Comparison of ENCODE assay signal across 32 cellular contexts in genomic region chr21:46532080-46532479, GRCh38.
DNase-seq lines count a peak whose midpoint lies in the region; ATAC-seq, FAIRE-seq and TF ChIP-seq lines count a peak whose summit lies in the region.
"Had no signal": no experiment of that assay in that cellular context is flagged by ENCODE, and none has a peak within 500 bp of the region (broad histone marks: within the 10 kb centered on the region; RNA-seq: fewer than 3 reads in every experiment).

No MANE protein-coding gene starts in this region.

- no peak for FAIRE-seq in H1 (lab: Jason Lieb, UNC)
- FAIRE-seq: A549, D721Med, endometrium had no signal

- peak overlapping the region; percentile 64 for H3K27ac Mint-ChIP-seq in activated CD4-positive, alpha-beta T cell treated with anti-CD3 and anti-CD28 coated beads for 36 hours
- peak overlapping the region in 6 of 7 donors; percentile 25 to 91 (median 87) for H3K27ac Mint-ChIP-seq in CD4-positive, alpha-beta memory T cell
- H3K27ac Mint-ChIP-seq: B cell; stimulated activated naive B cell treated with anti-CD40 and anti-IgM and Interleukin-4, amounts not matched to agents 10 μg/mL and 1 μg/mL and 100 μg/mL, for 72 hours had no signal

- H3K23me2 ChIP-seq in H1 (ENCODE audit: low read depth, low read length): no peaks in the 10 kb centered on the region

- no peak overlapping the region for H2AK5ac ChIP-seq in H1 (ENCODE audit: low read depth, low read length)

- no peak overlapping the region for H3K4ac ChIP-seq in H1 (replicated peaks; ENCODE audit: insufficient read length, low read depth, low read length)

- no peaks in the 10 kb centered on the region for H3K9me3 ChIP-seq in CD4-positive, alpha-beta memory T cell (ENCODE audit: control insufficient read depth in 1 of 2, low read length in 2 of 2)
- no peaks in the 10 kb centered on the region for H3K9me3 ChIP-seq in H1 (ENCODE audit: insufficient read depth in 2 of 2, low read depth in 1 of 2, low read length in 1 of 2)
- H3K9me3 ChIP-seq: A549, gastroesophageal sphincter, left lung, spleen, vagina had no signal

- no peak overlapping the region for H3K9ac ChIP-seq in H1 (replicated peaks in 1 of 4; ENCODE audit: extremely low read depth in 1 of 4, low read depth in 3 of 4, low read length in 3 of 4)

- no peaks in the 10 kb centered on the region for H3K4me1 ChIP-seq in CD4-positive, alpha-beta memory T cell (ENCODE audit: insufficient read depth, low read length)
- no peaks in the 10 kb centered on the region for H3K4me1 ChIP-seq in H1 (replicated peaks in 1 of 4; ENCODE audit: control insufficient read depth in 3 of 4, insufficient read depth in 4 of 4, low read length in 3 of 4)
- H3K4me1 ChIP-seq: A549, gastroesophageal sphincter, vagina had no signal

- no peak overlapping the region for H2BK5ac ChIP-seq in H1 (ENCODE audit: low read depth, low read length)

- no peak; a peak in 1 of 4 replicates for TF ChIP-seq RAD21 in H1 (IDR thresholded peaks at IDR 0.05 in 1 of 2, conservative IDR thresholded peaks at IDR 0.05 in 1 of 2; ENCODE audit: low read depth in 2 of 2, low read length in 2 of 2)

- no peak for TF ChIP-seq CTCF in H1 (IDR thresholded peaks at IDR 0.05; ENCODE audit: control extremely low read depth in 1 of 3, insufficient read depth in 1 of 3, low read depth in 1 of 3, low read length in 3 of 3)

- H3K14ac ChIP-seq in H1 (ENCODE audit: insufficient read length): no peak overlapping the region

- H3K56ac ChIP-seq in H1 (replicated peaks; ENCODE audit: insufficient read length, low read depth, low read length): no peak overlapping the region

- no peak overlapping the region for H3K27ac ChIP-seq in CD4-positive, alpha-beta memory T cell (ENCODE audit: low read depth, low read length)
- H3K27ac ChIP-seq in H1 (ENCODE audit: low read depth, low read length): no peak overlapping the region
- H3K27ac ChIP-seq: A549, cardiac muscle cell, gastroesophageal sphincter, left lung, spleen, vagina had no signal

- no peak overlapping the region for H3K4me3 Mint-ChIP-seq in activated CD4-positive, alpha-beta T cell treated with anti-CD3 and anti-CD28 coated beads for 36 hours
- H3K4me3 Mint-ChIP-seq in CD4-positive, alpha-beta memory T cell: peak overlapping the region in 1 of 8 donors; percentile 64
- H3K4me3 Mint-ChIP-seq: B cell; natural killer cell; stimulated activated naive B cell treated with anti-CD40 and anti-IgM and Interleukin-4, amounts not matched to agents 10 μg/mL and 1 μg/mL and 100 μg/mL, for 72 hours had no signal

- POLR2A ChIA-PET in activated CD4-positive, alpha-beta T cell treated with anti-CD3 and anti-CD28 coated beads for 36 hours (lab: Charles Lee): no interaction called here
- POLR2A ChIA-PET in CD4-positive, alpha-beta memory T cell (lab: Charles Lee; ENCODE audit: partially characterized antibody): interaction anchor here (0.5 to 1.5 kb wide), 8 partner anchors 8 to 111 kb away, joined by 3 to 10 read pairs (median 4); partner anchors contain the start of gene PRMT2
- POLR2A ChIA-PET in H1 (lab: Charles Lee; ENCODE audit: partially characterized antibody): interaction anchor here (1.3 kb wide), 1 partner anchor 102 kb away, joined by 3 read pairs; no protein-coding TSS in a partner anchor

- H4K5ac ChIP-seq in H1 (ENCODE audit: insufficient read length, low read depth, low read length): no peak overlapping the region

- H2AFZ ChIP-seq in H1 (ENCODE audit: low read length): no peak overlapping the region

- H3K4me3 ChIP-seq in CD4-positive, alpha-beta memory T cell (ENCODE audit: low read length in 2 of 2): no peak overlapping the region
- H3K4me3 ChIP-seq in H1 (ENCODE audit: extremely low read depth in 1 of 4, insufficient read depth in 2 of 4, low read depth in 3 of 4, low read length in 4 of 4): no peak overlapping the region
- H3K4me3 ChIP-seq: A549, cardiac muscle cell, gastroesophageal sphincter, left lung, spleen, vagina had no signal

- H3K23ac ChIP-seq in H1 (ENCODE audit: insufficient read length): no peak overlapping the region

- TF ChIP-seq POLR2A in H1 (IDR thresholded peaks at IDR 0.05; ENCODE audit: control extremely low read depth in 1 of 2, low read depth in 2 of 2, low read length in 2 of 2): no peak

- no peaks in the 10 kb centered on the region for H3K79me2 ChIP-seq in H1 (ENCODE audit: control insufficient read depth in 1 of 2, insufficient read depth in 2 of 2, low read length in 2 of 2)

- no peak overlapping the region for H4K8ac ChIP-seq in H1 (ENCODE audit: extremely low read depth, insufficient read depth, low read length)

- H2BK15ac ChIP-seq in H1 (ENCODE audit: low read length): no peak overlapping the region

- no peak overlapping the region for H2BK20ac ChIP-seq in H1 (ENCODE audit: low read length)

- intact Hi-C loops in activated CD4-positive, alpha-beta T cell treated with anti-CD3 and anti-CD28 coated beads for 36 hours (cut with DNase I, micrococcal nuclease): loop anchor here in 1 of 2 experiments (5.0 kb wide), 1 partner anchor 35 kb away; no protein-coding TSS in a partner anchor
- intact Hi-C loops in CD4-positive, alpha-beta memory T cell (cut with micrococcal nuclease): no loop called here

- DNase-seq in activated CD4-positive, alpha-beta T cell treated with anti-CD3 and anti-CD28 coated beads for 36 hours: no peak
- no peak for DNase-seq in activated CD4-positive, alpha-beta T cell treated with anti-CD3 and anti-CD28 coated beads, Interleukin-2, amount 50 U/mL, for 1 hour
- peak in 4 of 5 donors; percentile 12 to 42 (median 28) for DNase-seq in CD4-positive, alpha-beta memory T cell
- DNase-seq in NCI-H526 treated with DMSO at 0.1 percent for 48 hours (lab: John Stamatoyannopoulos, UW) (peak; percentile 18), H1 (ENCODE audit: low read depth in 1 of 2, low spot score in 2 of 2) (no peak), COR-L47 (lab: John Stamatoyannopoulos, UW) (no peak), RPMI8226 (no peak)
- DNase-seq: activated CD4-positive, alpha-beta T cell treated with anti-CD3 and anti-CD28 coated beads for 1 hour; activated effector memory CD4-positive, alpha-beta T cell treated with Interleukin-2 at 50 U/mL for 16 hours; aorta; cortex of kidney; EL; hypothalamus; left lung; natural killer cell; NCI-H1092 treated with DMSO at 0.1 percent for 48 hours; NCI-H2029 treated with DMSO at 0.1 percent for 48 hours; NCI-H446 treated with DMSO at 0.1 percent for 48 hours; PC-3; SHP77; spleen; stimulated activated CD4-positive, alpha-beta T cell treated with anti-CD3 and anti-CD28 coated beads, Interleukin-4, amount 100 ng/mL, for 1 hour; stimulated activated naive B cell treated with anti-CD40 and anti-IgM and Interleukin-4, amounts not matched to agents 10 μg/mL and 1 μg/mL and 100 μg/mL, for 72 hours had no signal

- H3K36me3 Mint-ChIP-seq in activated CD4-positive, alpha-beta T cell treated with anti-CD3 and anti-CD28 coated beads for 36 hours (ENCODE audit: low read depth): peaks cover 30% of the 10 kb centered on the region
- peaks cover 49 to 56% of the 10 kb centered on the region in 2 donors for H3K36me3 Mint-ChIP-seq in CD4-positive, alpha-beta memory T cell

- H3K9me3 Mint-ChIP-seq in activated CD4-positive, alpha-beta T cell treated with anti-CD3 and anti-CD28 coated beads for 36 hours (ENCODE audit: low read depth): no peaks in the 10 kb centered on the region
- no peaks in the 10 kb centered on the region for H3K9me3 Mint-ChIP-seq in CD4-positive, alpha-beta memory T cell
- H3K9me3 Mint-ChIP-seq: natural killer cell; stimulated activated naive B cell treated with anti-CD40 and anti-IgM and Interleukin-4, amounts not matched to agents 10 μg/mL and 1 μg/mL and 100 μg/mL, for 72 hours had no signal

- no peak overlapping the region for H3K18ac ChIP-seq in H1 (ENCODE audit: extremely low read depth, low read length)

- no peak overlapping the region for H3K4me2 ChIP-seq in H1 (ENCODE audit: insufficient read depth in 1 of 2, low read depth in 2 of 2, low read length in 2 of 2)
- H3K4me2 ChIP-seq: A549 had no signal

- peaks cover 24% of the 10 kb centered on the region for H3K36me3 ChIP-seq in CD4-positive, alpha-beta memory T cell (ENCODE audit: insufficient read depth, low read length)
- peaks cover 2 to 11% (median 7%) of the 10 kb centered on the region in 4 experiments; a peak in 4 of 8 replicates for H3K36me3 ChIP-seq in H1 (ENCODE audit: control insufficient read depth in 2 of 4, insufficient read depth in 4 of 4, low read length in 3 of 4)

- 0 out of 2 replicates have a peak, but pooled peaks cover 3% of the 10 kb centered on the region for H3K79me1 ChIP-seq in H1 (ENCODE audit: low read depth, low read length)

- TF ChIP-seq EP300 in H1 (IDR thresholded peaks at IDR 0.05; ENCODE audit: borderline replicate concordance in 1 of 2, low read depth in 2 of 2, low read length in 2 of 2): no peak

- WGBS in H1 (ENCODE audit: extremely low coverage in 1 of 2, insufficient coverage in 1 of 2, insufficient read length in 1 of 2, insufficient replicate concordance in 2 of 2, low coverage in 1 of 2, low lambda C conversion rate in 2 of 2, missing lambda C conversion rate in 1 of 2), 2 experiments: 84% methylated on average over 7 of the region's 7 CpGs; no CpG with 5 or more reads in 1 of the 2 experiments

- H3K4me1 Mint-ChIP-seq in activated CD4-positive, alpha-beta T cell treated with anti-CD3 and anti-CD28 coated beads for 36 hours: peaks cover 34% of the 10 kb centered on the region
- H3K4me1 Mint-ChIP-seq in CD4-positive, alpha-beta memory T cell: peaks cover 15 to 52% (median 22%) of the 10 kb centered on the region in 4 donors
- H3K4me1 Mint-ChIP-seq: B cell; stimulated activated naive B cell treated with anti-CD40 and anti-IgM and Interleukin-4, amounts not matched to agents 10 μg/mL and 1 μg/mL and 100 μg/mL, for 72 hours had no signal

- H2BK120ac ChIP-seq in H1 (replicated peaks; ENCODE audit: low read depth, low read length): no peak overlapping the region

- no peak overlapping the region for H4K91ac ChIP-seq in H1 (replicated peaks; ENCODE audit: insufficient read length, low read length)

- peak; percentile 36 for ATAC-seq in activated CD4-positive, alpha-beta T cell treated with anti-CD3 and anti-CD28 coated beads for 36 hours
- ATAC-seq in HG03565 (IDR thresholded peaks at IDR 0.05; ENCODE audit: unreplicated experiment): no peak
- ATAC-seq: A549; gastroesophageal sphincter; HCT116; left lung; PC-3; stimulated activated naive B cell treated with anti-CD40 and anti-IgM and Interleukin-4, amounts not matched to agents 10 μg/mL and 1 μg/mL and 100 μg/mL, for 72 hours had no signal

- no peaks in the 10 kb centered on the region for H4K20me1 ChIP-seq in H1 (replicated peaks in 1 of 2; ENCODE audit: control insufficient read depth in 1 of 2, insufficient read depth in 2 of 2, low read length in 2 of 2)

- no peaks in the 10 kb centered on the region for H3K27me3 ChIP-seq in CD4-positive, alpha-beta memory T cell (ENCODE audit: insufficient read depth, low read length)
- H3K27me3 ChIP-seq in H1 (replicated peaks in 1 of 4; ENCODE audit: control insufficient read depth in 3 of 4, extremely low read depth in 1 of 4, insufficient read depth in 3 of 4, low read length in 3 of 4): no peaks in the 10 kb centered on the region
- H3K27me3 ChIP-seq: cardiac muscle cell, gastroesophageal sphincter, left lung, spleen, vagina had no signal

- no peaks in the 10 kb centered on the region for H3K27me3 Mint-ChIP-seq in activated CD4-positive, alpha-beta T cell treated with anti-CD3 and anti-CD28 coated beads for 36 hours
- H3K27me3 Mint-ChIP-seq in CD4-positive, alpha-beta memory T cell: no peaks in the 10 kb centered on the region
- H3K27me3 Mint-ChIP-seq: B cell; stimulated activated naive B cell treated with anti-CD40 and anti-IgM and Interleukin-4, amounts not matched to agents 10 μg/mL and 1 μg/mL and 100 μg/mL, for 72 hours had no signal

- CTCF ChIA-PET in activated CD4-positive, alpha-beta T cell treated with anti-CD3 and anti-CD28 coated beads for 36 hours (lab: Charles Lee): interaction anchor here (0.7 to 2.4 kb wide), 7 partner anchors 10 to 94 kb away, joined by 3 to 14 read pairs (median 3); no protein-coding TSS in a partner anchor
- CTCF ChIA-PET in CD4-positive, alpha-beta memory T cell (lab: Charles Lee; ENCODE audit: partially characterized antibody): interaction anchor here (0.7 to 1.6 kb wide), 8 partner anchors 10 to 112 kb away, joined by 3 to 9 read pairs (median 4); no protein-coding TSS in a partner anchor
- CTCF ChIA-PET in H1 (lab: Charles Lee; ENCODE audit: partially characterized antibody): interaction anchor here (1.0 to 2.0 kb wide), 6 partner anchors 9 to 198 kb away, joined by 3 to 7 read pairs (median 3); no protein-coding TSS in a partner anchor

- 0 out of 2 replicates have a peak overlapping the region, but pooled peaks have one; percentile 27 for H2BK12ac ChIP-seq in H1 (ENCODE audit: low read depth, low read length)

Comparison
In these comparisons a context has a peak if more than half of its experiments do, and no peak if none do; other contexts are left out.
1. DNase-seq: peak in CD4-positive, alpha-beta memory T cell (4 of 5) and NCI-H526 treated with DMSO at 0.1 percent for 48 hours (single experiment); none in activated CD4-positive, alpha-beta T cell treated with anti-CD3 and anti-CD28 coated beads for 36 hours (single experiment), activated CD4-positive, alpha-beta T cell treated with anti-CD3 and anti-CD28 coated beads, Interleukin-2, amount 50 U/mL, for 1 hour (single experiment), H1 (0 of 2), COR-L47 (single experiment) and RPMI8226 (single experiment).